Comparison of ENCODE assay signal across 1 cellular context in genomic region chr11:93861808-93862207, GRCh38.
TF ChIP-seq lines count a peak whose summit lies in the region.

No MANE protein-coding gene starts in this region.

TF ChIP-seq in K562, 482 proteins besides CTCF, POLR2A, EP300 and RAD21 (continued from another document and continues in another):
- TF ChIP-seq SREBF1 (IDR thresholded peaks at IDR 0.05; ENCODE audit: borderline replicate concordance, low read depth, low read length) (no peak), CBX8 (IDR thresholded peaks at IDR 0.05; ENCODE audit: borderline replicate concordance, extremely low read depth, low read depth, low read length, poor library complexity, severe bottlenecking) (no peak), KAT2B (IDR thresholded peaks at IDR 0.05; ENCODE audit: low read depth, low read length) (no peak), RFX1 (IDR thresholded peaks at IDR 0.05) (no peak), ZNF644 (tag; IDR thresholded peaks at IDR 0.05; ENCODE audit: low read depth) (no peak), DPF2 (IDR thresholded peaks at IDR 0.05) (no peak), BCOR (IDR thresholded peaks at IDR 0.05) (no peak), FUS (optimal IDR thresholded peaks at IDR 0.05; ENCODE audit: low read depth, low read length) (no peak), ZBTB8A (IDR thresholded peaks at IDR 0.05; ENCODE audit: partially characterized antibody) (no peak), HLTF (IDR thresholded peaks at IDR 0.05) (no peak), ZNF586 (CRISPR knock-in tag; conservative IDR thresholded peaks at IDR 0.05) (no peak), ZNF121 (CRISPR knock-in tag; conservative IDR thresholded peaks at IDR 0.05) (no peak), MYC (IDR thresholded peaks at IDR 0.05; ENCODE audit: low read depth, low read length) (0 out of 2 replicates have a peak, but pooled peaks have one; percentile 32), MYC (CRISPR knock-in tag; IDR thresholded peaks at IDR 0.05; ENCODE audit: borderline replicate concordance, low read depth) (no peak), ZNF512 (tag; IDR thresholded peaks at IDR 0.05) (no peak), TCF3 (CRISPR knock-in tag; IDR thresholded peaks at IDR 0.05) (peak; percentile 42; the same call in 1 of the 2 replicates), ZEB2 (IDR thresholded peaks at IDR 0.05) (no peak), NCOR1 (IDR thresholded peaks at IDR 0.05) (no peak), ZNF444 (CRISPR knock-in tag; IDR thresholded peaks at IDR 0.05) (no peak), GATAD2A (IDR thresholded peaks at IDR 0.05) (no peak), IRF2 (CRISPR knock-in tag; IDR thresholded peaks at IDR 0.05) (no peak), CUX1 (CRISPR knock-in tag; IDR thresholded peaks at IDR 0.05) (no peak), RCOR1 (IDR thresholded peaks at IDR 0.05; ENCODE audit: borderline replicate concordance in 1 of 2, low read depth in 2 of 2, low read length in 2 of 2) (peak in 1 of 2 experiments; percentile 47; a peak in 1 of 4 replicates), MYBL2 (IDR thresholded peaks at IDR 0.05; ENCODE audit: low read depth) (no peak), MYBL2 (CRISPR knock-in tag; IDR thresholded peaks at IDR 0.05; ENCODE audit: borderline replicate concordance) (no peak), POLR2AphosphoS5 (IDR thresholded peaks at IDR 0.05; ENCODE audit: control insufficient read depth, insufficient read depth, low read depth, low read length) (no peak), MGA (IDR thresholded peaks at IDR 0.05) (peak; percentile 86), CTBP1 (IDR thresholded peaks at IDR 0.05; ENCODE audit: borderline replicate concordance) (peak; percentile 71), CLOCK (CRISPR knock-in tag; IDR thresholded peaks at IDR 0.05; ENCODE audit: borderline replicate concordance) (no peak), ARHGAP35 (IDR thresholded peaks at IDR 0.05; ENCODE audit: partially characterized antibody) (no peak), MTA2 (IDR thresholded peaks at IDR 0.05; ENCODE audit: low read depth) (no peak), TAL1 (IDR thresholded peaks at IDR 0.05) (0 out of 2 replicates have a peak, but pooled peaks have one; percentile 6), SMARCE1 (IDR thresholded peaks at IDR 0.05) (no peak), FOSL1 (tag; conservative IDR thresholded peaks at IDR 0.05) (no peak), DLX4 (CRISPR knock-in tag; IDR thresholded peaks at IDR 0.05) (no peak), ETV5 (CRISPR knock-in tag; IDR thresholded peaks at IDR 0.05; ENCODE audit: low read depth) (no peak), ZNF133 (CRISPR knock-in tag; IDR thresholded peaks at IDR 0.05) (no peak), HMGN3 (IDR thresholded peaks at IDR 0.05; ENCODE audit: borderline replicate concordance, extremely low read depth, insufficient read length, low read depth, low read length) (no peak), E2F3 (CRISPR knock-in tag; IDR thresholded peaks at IDR 0.05) (no peak), TEAD4 (IDR thresholded peaks at IDR 0.05; ENCODE audit: low read length) (peak; percentile 34; the same call in 1 of the 2 replicates), TEAD4 (CRISPR knock-in tag; IDR thresholded peaks at IDR 0.05; ENCODE audit: borderline replicate concordance) (no peak), NFE2 (IDR thresholded peaks at IDR 0.05; ENCODE audit: low read depth) (peak; percentile 45; the same call in 1 of the 2 replicates), MLX (CRISPR knock-in tag; conservative IDR thresholded peaks at IDR 0.05) (no peak), HDAC8 (tag; IDR thresholded peaks at IDR 0.05) (no peak), MCM7 (IDR thresholded peaks at IDR 0.05) (no peak), SPI1 (IDR thresholded peaks at IDR 0.05; ENCODE audit: borderline replicate concordance, low read depth, low read length) (peak; percentile 58; the same call in 1 of the 2 replicates), NELFE (IDR thresholded peaks at IDR 0.05; ENCODE audit: insufficient read depth, insufficient read length) (no peak)
